In genomic region chr16:81463296-81463890, GRCh38 we compare ENCODE assay signal across 22 cellular contexts.
"Had no signal": no experiment of that assay in that cellular context is flagged by ENCODE, and none has a peak within 500 bp of the region (broad histone marks: within the 10 kb centered on the region; RNA-seq: fewer than 3 reads in every experiment).

No MANE protein-coding gene starts in this region.

- H3K4me3 Mint-ChIP-seq: activated T-cell treated with anti-CD3 and anti-CD28 coated beads, Interleukin-2, amount 50 U/mL, for 72 hours; endodermal cell; natural killer cell; stimulated activated memory B cell treated with anti-CD40 and anti-IgM and Interleukin-4, amounts not matched to agents 10 μg/mL and 1 μg/mL and 100 μg/mL, for 72 hours had no signal

- H3K9me3 Mint-ChIP-seq: activated naive CD4-positive, alpha-beta T cell treated with anti-CD3 and anti-CD28 coated beads, Interleukin-2, amount 50 U/mL, for 72 hours; endodermal cell; natural killer cell had no signal

- H3K27me3 Mint-ChIP-seq: stimulated activated memory B cell treated with anti-CD40 and anti-IgM and Interleukin-4, amounts not matched to agents 10 μg/mL and 1 μg/mL and 100 μg/mL, for 72 hours had no signal

- H3K4me3 ChIP-seq: adrenal gland, dorsolateral prefrontal cortex, mucosa of descending colon, sigmoid colon, testis, upper lobe of right lung had no signal

- H3K36me3 ChIP-seq: adrenal gland, sigmoid colon, upper lobe of right lung had no signal

- H3K27me3 ChIP-seq: adrenal gland, dorsolateral prefrontal cortex, sigmoid colon, testis, upper lobe of right lung had no signal

- H3K27ac ChIP-seq: parathyroid adenoma, sigmoid colon, testis, VCaP had no signal

- H3K9me3 ChIP-seq: adrenal gland, mucosa of descending colon, sigmoid colon, testis, upper lobe of right lung had no signal

- H3K27ac Mint-ChIP-seq: activated T-cell treated with anti-CD3 and anti-CD28 coated beads, Interleukin-2, amount 50 U/mL, for 72 hours; endodermal cell; stimulated activated memory B cell treated with anti-CD40 and anti-IgM and Interleukin-4, amounts not matched to agents 10 μg/mL and 1 μg/mL and 100 μg/mL, for 72 hours had no signal

- ATAC-seq: activated naive CD4-positive, alpha-beta T cell treated with anti-CD3 and anti-CD28 coated beads, Interleukin-2, amount 50 U/mL, for 72 hours; activated T-cell treated with anti-CD3 and anti-CD28 coated beads, Interleukin-2, amount 50 U/mL, for 72 hours; mucosa of descending colon; natural killer cell; stimulated activated memory B cell treated with anti-CD40 and anti-IgM and Interleukin-4, amounts not matched to agents 10 μg/mL and 1 μg/mL and 100 μg/mL, for 72 hours; upper lobe of right lung had no signal

- H3K36me3 Mint-ChIP-seq: natural killer cell had no signal

- DNase-seq: activated CD4-positive, alpha-beta T cell treated with anti-CD3 and anti-CD28 coated beads for 1 hour; activated CD4-positive, alpha-beta T cell treated with anti-CD3 and anti-CD28 coated beads, Interleukin-2, amount 50 U/mL, for 4 hours; activated gamma-delta T cell treated with Interleukin-2 at 50 U/mL for 16 hours; activated T-cell treated with anti-CD3 and anti-CD28 coated beads, Interleukin-2, amount 50 U/mL, for 72 hours; dorsolateral prefrontal cortex; endodermal cell; foreskin melanocyte; glutamatergic neuron; hippocampal formation; mucosa of descending colon; natural killer cell; sigmoid colon; stimulated activated CD4-positive, alpha-beta T cell treated with anti-CD3 and anti-CD28 coated beads, Interleukin-4, amount 100 ng/mL, for 4 hours; SW 1271; T-helper 2 cell; testis; upper lobe of right lung had no signal

- H3K4me1 ChIP-seq: parathyroid adenoma had no signal
